In the genomic region with DNA sequence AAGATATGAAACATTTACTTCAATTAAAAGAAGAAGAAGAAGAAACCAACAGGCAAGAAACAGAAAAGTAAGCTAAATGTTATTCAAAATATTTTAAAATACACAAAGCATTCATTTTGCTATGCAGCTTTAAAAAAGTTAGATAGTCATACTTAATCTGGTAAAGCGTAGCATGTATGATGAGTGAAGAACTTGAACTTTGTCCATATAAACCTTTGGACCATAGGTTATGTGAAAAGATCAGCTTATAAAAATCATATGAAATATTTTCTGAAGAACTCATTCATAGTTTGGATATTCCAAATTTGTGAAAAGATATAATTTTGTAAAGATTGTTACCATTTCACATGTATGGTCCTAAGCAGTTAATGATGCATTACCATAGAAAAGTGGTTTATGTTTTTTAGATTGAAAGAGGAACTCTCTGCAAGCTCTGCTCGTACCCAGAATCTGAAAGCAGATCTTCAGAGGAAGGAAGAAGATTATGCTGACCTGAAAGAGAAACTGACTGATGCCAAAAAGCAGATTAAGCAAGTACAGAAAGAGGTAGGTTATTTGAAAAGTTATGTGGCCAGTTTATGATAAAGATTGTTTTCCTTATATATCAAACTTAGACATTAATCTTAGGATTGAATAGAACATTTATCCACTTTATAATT, we compare ENCODE assay signal across 8 cellular contexts. TPM values are rescaled to one million over a fixed set of nuclear protein-coding genes. Genes with fewer than 3 reads are reported as not detected.
DNase-seq lines count a peak whose midpoint lies in the region; ATAC-seq and TF ChIP-seq lines count a peak whose summit lies in the region.

No MANE protein-coding gene starts in this region.

- no peaks in the 10 kb centered on the region for H3K27me3 ChIP-seq in MM.1S (replicated peaks; ENCODE audit: insufficient read depth, low read length)
- H3K27me3 ChIP-seq in Caco-2 (replicated peaks; ENCODE audit: control insufficient read depth, insufficient read depth, low read length) = no peaks in the 10 kb centered on the region

- H3K4me1 ChIP-seq in MM.1S (ENCODE audit: low read length) = peaks cover 7% of the 10 kb centered on the region
- no peaks in the 10 kb centered on the region for H3K4me1 ChIP-seq in Caco-2

- H3K9ac ChIP-seq in MM.1S (ENCODE audit: low read length) = no peak overlapping the region

- H3F3A ChIP-seq in MM.1S (ENCODE audit: insufficient read depth, low read length) = peaks cover 9% of the 10 kb centered on the region

- POLR2A ChIA-PET in Caco-2 (lab: Charles Lee) = no interaction called here

- intact Hi-C loops in Caco-2 (cut with micrococcal nuclease; ENCODE audit: unreplicated experiment) = no loop called here
- intact Hi-C loops in Right ventricle myocardium superior (cut with DNase I) = no loop called here

- H3K9me3 ChIP-seq in MM.1S (replicated peaks; ENCODE audit: insufficient read depth, low read length) (no peaks in the 10 kb centered on the region), Caco-2 (no peaks in the 10 kb centered on the region)

- H4K20me1 ChIP-seq in MM.1S (ENCODE audit: insufficient read depth, low read length) = no peaks in the 10 kb centered on the region

- no peaks in the 10 kb centered on the region for H3K9me2 ChIP-seq in MM.1S (replicated peaks; ENCODE audit: insufficient read depth, low read length)

- BruUV-seq in Caco-2 (replicated peaks; lab: Mats Ljungman, UMichigan) = no TSS peak

- no peaks in the 10 kb centered on the region for H3K4me1 Mint-ChIP-seq in natural killer cell treated with Interleukin-12 subunit alpha and Interleukin-12 subunit beta and Interleukin-15 and Interleukin-18, amount 100 ng/mL, for 72 hours (ENCODE audit: low read depth in 2 of 2)
- H3K4me1 Mint-ChIP-seq in Caco-2 (ENCODE audit: low read depth, unreplicated experiment) (no peaks in the 10 kb centered on the region), type B pancreatic cell (ENCODE audit: unreplicated experiment) (no peaks in the 10 kb centered on the region)

- peak overlapping the region; percentile 39 for H3K4me3 Mint-ChIP-seq in natural killer cell treated with Interleukin-12 subunit alpha and Interleukin-12 subunit beta and Interleukin-15 and Interleukin-18, amount 100 ng/mL, for 72 hours
- H3K4me3 Mint-ChIP-seq in Caco-2 (ENCODE audit: unreplicated experiment) = no peak overlapping the region
- H3K4me3 Mint-ChIP-seq in type B pancreatic cell = no peak overlapping the region

- H3K27ac Mint-ChIP-seq in natural killer cell treated with Interleukin-12 subunit alpha and Interleukin-12 subunit beta and Interleukin-15 and Interleukin-18, amount 100 ng/mL, for 72 hours = peak overlapping the region in 1 of 2 donors; percentile 4
- H3K27ac Mint-ChIP-seq in Caco-2 (ENCODE audit: unreplicated experiment) (no peak overlapping the region), type B pancreatic cell (no peak overlapping the region)

- H2AFZ ChIP-seq in MM.1S (ENCODE audit: low read length) = no peak overlapping the region

- TF ChIP-seq CTCF in MM.1S (IDR thresholded peaks at IDR 0.05; ENCODE audit: low read length) (no peak), Caco-2 (IDR thresholded peaks at IDR 0.05; ENCODE audit: insufficient read depth in 1 of 2, low read depth in 1 of 2, low read length in 1 of 2, severe bottlenecking in 1 of 2, unreplicated experiment in 1 of 2) (no peak), type B pancreatic cell (conservative IDR thresholded peaks at IDR 0.05) (no peak)

- peaks cover 13% of the 10 kb centered on the region for H3K36me3 Mint-ChIP-seq in natural killer cell treated with Interleukin-12 subunit alpha and Interleukin-12 subunit beta and Interleukin-15 and Interleukin-18, amount 100 ng/mL, for 72 hours
- H3K36me3 Mint-ChIP-seq in Caco-2 (ENCODE audit: insufficient read depth, unreplicated experiment) = peaks cover 32% of the 10 kb centered on the region
- peaks cover 20% of the 10 kb centered on the region for H3K36me3 Mint-ChIP-seq in type B pancreatic cell

- no peaks in the 10 kb centered on the region for H3K27me3 Mint-ChIP-seq in natural killer cell treated with Interleukin-12 subunit alpha and Interleukin-12 subunit beta and Interleukin-15 and Interleukin-18, amount 100 ng/mL, for 72 hours
- H3K27me3 Mint-ChIP-seq in Caco-2 (ENCODE audit: insufficient read depth, unreplicated experiment) (no peaks in the 10 kb centered on the region), type B pancreatic cell (no peaks in the 10 kb centered on the region)

- H3K4me3 ChIP-seq in MM.1S (ENCODE audit: low read length) = no peak overlapping the region; the same call in 1 of the 2 replicates
- no peak overlapping the region for H3K4me3 ChIP-seq in Caco-2 (ENCODE audit: low read depth, low read length)

- H3K79me2 ChIP-seq in MM.1S (ENCODE audit: low read length) = no peaks in the 10 kb centered on the region

- ATAC-seq in HG02623 (IDR thresholded peaks at IDR 0.05; ENCODE audit: unreplicated experiment) (peak; percentile 90), Right ventricle myocardium superior (ENCODE audit: poor library complexity) (no peak)
- no peak for ATAC-seq in natural killer cell treated with Interleukin-12 subunit alpha and Interleukin-12 subunit beta and Interleukin-15 and Interleukin-18, amount 100 ng/mL, for 72 hours

- no peak overlapping the region for H3K27ac ChIP-seq in MM.1S (ENCODE audit: low read length)

- peak overlapping the region; percentile 14; the same call in 1 of the 2 replicates for H3K4me2 ChIP-seq in MM.1S (ENCODE audit: low read depth, low read length)

- H3K36me3 ChIP-seq in MM.1S (replicated peaks; ENCODE audit: insufficient read depth, low read length) (peaks cover 4% of the 10 kb centered on the region; the same call in 1 of the 2 replicates), Caco-2 (ENCODE audit: control insufficient read depth, insufficient read depth, low read length) (no peaks in the 10 kb centered on the region; the same call in none of the 2 replicates)

- CTCF ChIA-PET in Caco-2 (lab: Charles Lee) = no interaction called here

- no peaks in the 10 kb centered on the region for H3K9me3 Mint-ChIP-seq in natural killer cell treated with Interleukin-12 subunit alpha and Interleukin-12 subunit beta and Interleukin-15 and Interleukin-18, amount 100 ng/mL, for 72 hours
- H3K9me3 Mint-ChIP-seq in Caco-2 (ENCODE audit: unreplicated experiment) (no peaks in the 10 kb centered on the region), type B pancreatic cell (no peaks in the 10 kb centered on the region)

- DNase-seq in SKM-1 treated with dmso at 0.1 percent for 144 hours (lab: John Stamatoyannopoulos, UW; ENCODE audit: unreplicated experiment) (peak; percentile 6), SKM-1 (lab: John Stamatoyannopoulos, UW; ENCODE audit: unreplicated experiment) (no peak), MM.1S (peak; percentile 65), Caco-2 (no peak), Right ventricle myocardium superior (no peak), type B pancreatic cell (ENCODE audit: extremely low spot score, unreplicated experiment) (no peak)
- no peak for DNase-seq in natural killer cell treated with Interleukin-12 subunit alpha and Interleukin-12 subunit beta and Interleukin-15 and Interleukin-18, amount 100 ng/mL, for 72 hours (ENCODE audit: low spot score)

RNA-seq across cellular contexts. Expression of gene KIF20B, which starts 37.3 kb away (rescaled TPM):
- 10 to 100 TPM; 31.5 to 62.4 TPM for total RNA-seq in natural killer cell treated with Interleukin-12 subunit alpha and Interleukin-12 subunit beta and Interleukin-15 and Interleukin-18, amount 100 ng/mL, for 72 hours
- total RNA-seq in Caco-2 (2022) (43.2 and 43.9 TPM in 2 replicates), Right ventricle myocardium superior (2.6 TPM), type B pancreatic cell (ENCODE audit: low replicate concordance) (21.3 and 36.9 TPM in 2 replicates)

Comparison
In these comparisons a context has a peak if more than half of its experiments do, and no peak if none do; other contexts are left out.
1. DNase-seq: peak in SKM-1 treated with dmso at 0.1 percent for 144 hours (single experiment) and MM.1S (single experiment); none in SKM-1 (single experiment), natural killer cell treated with Interleukin-12 subunit alpha and Interleukin-12 subunit beta and Interleukin-15 and Interleukin-18, amount 100 ng/mL, for 72 hours (single experiment), Caco-2 (0 of 2), Right ventricle myocardium superior (single experiment) and type B pancreatic cell (single experiment).